12 cellular contexts compared by ENCODE assay signal in genomic region chr10:11317936-11318670, GRCh38.
A peak's percentile ranks its signal among the peaks of the same experiment; 100 is the strongest.
DNase-seq lines count a peak whose midpoint lies in the region; ATAC-seq lines count a peak whose summit lies in the region.
"Had no signal": no experiment of that assay in that cellular context is flagged by ENCODE, and none has a peak within 500 bp of the region (broad histone marks: within the 10 kb centered on the region; RNA-seq: fewer than 3 reads in every experiment).

No MANE protein-coding gene starts in this region.

- peak overlapping the region in 1 of 2 donors; percentile 1 for H3K4me3 Mint-ChIP-seq in activated T-cell treated with anti-CD3 and anti-CD28 coated beads, Interleukin-2, amount 50 U/mL, for 72 hours
- H3K4me3 Mint-ChIP-seq in activated T-cell treated with anti-CD3 and anti-CD28 coated beads, Interleukin-2, amount 50 U/mL, for 4 hours: no peak overlapping the region
- H3K4me3 Mint-ChIP-seq in activated CD4-positive, alpha-beta memory T cell treated with anti-CD3 and anti-CD28 coated beads for 36 hours: no peak overlapping the region
- no peak overlapping the region for H3K4me3 Mint-ChIP-seq in stimulated activated naive B cell treated with anti-CD40 and anti-IgM and Interleukin-4, amounts not matched to agents 10 μg/mL and 1 μg/mL and 100 μg/mL, for 72 hours

- peak overlapping the region; percentile 99 for H3K27ac Mint-ChIP-seq in activated T-cell treated with anti-CD3 and anti-CD28 coated beads, Interleukin-2, amount 50 U/mL, for 72 hours
- peak overlapping the region; percentile 83 for H3K27ac Mint-ChIP-seq in activated CD4-positive, alpha-beta memory T cell treated with anti-CD3 and anti-CD28 coated beads for 36 hours
- H3K27ac Mint-ChIP-seq in stimulated activated naive B cell treated with anti-CD40 and anti-IgM and Interleukin-4, amounts not matched to agents 10 μg/mL and 1 μg/mL and 100 μg/mL, for 72 hours: peak overlapping the region; percentile 42

- DNase-seq in activated T-cell treated with anti-CD3 and anti-CD28 coated beads, Interleukin-2, amount 50 U/mL, for 72 hours: no peak
- no peak for DNase-seq in activated T-cell treated with anti-CD3 and anti-CD28 coated beads, Interleukin-2, amount 50 U/mL, for 4 hours
- no peak for DNase-seq in activated CD4-positive, alpha-beta memory T cell treated with anti-CD3 and anti-CD28 coated beads for 36 hours
- DNase-seq in dermis blood vessel endothelial cell (peak; percentile 80), amniotic stem cell (lab: John Stamatoyannopoulos, UW) (no peak), NCI-H1105 (lab: John Stamatoyannopoulos, UW) (no peak), SIG-M5 (lab: John Stamatoyannopoulos, UW) (no peak)
- DNase-seq in stimulated activated naive B cell treated with anti-CD40 and anti-IgM and Interleukin-4, amounts not matched to agents 10 μg/mL and 1 μg/mL and 100 μg/mL, for 72 hours: no peak
- DNase-seq: Calu3, foreskin keratinocyte, NCI-H146, uterus had no signal

- CTCF ChIA-PET in activated CD4-positive, alpha-beta memory T cell treated with anti-CD3 and anti-CD28 coated beads for 36 hours (lab: Charles Lee): interaction anchor here (1.1 kb wide), 1 partner anchor 439 kb away, joined by 5 read pairs; no protein-coding TSS in a partner anchor

- H3K27me3 Mint-ChIP-seq in activated T-cell treated with anti-CD3 and anti-CD28 coated beads, Interleukin-2, amount 50 U/mL, for 72 hours (ENCODE audit: low read depth): no peaks in the 10 kb centered on the region
- no peaks in the 10 kb centered on the region for H3K27me3 Mint-ChIP-seq in activated T-cell treated with anti-CD3 and anti-CD28 coated beads, Interleukin-2, amount 50 U/mL, for 4 hours (ENCODE audit: low read depth)
- H3K27me3 Mint-ChIP-seq in activated CD4-positive, alpha-beta memory T cell treated with anti-CD3 and anti-CD28 coated beads for 36 hours: no peaks in the 10 kb centered on the region
- no peaks in the 10 kb centered on the region for H3K27me3 Mint-ChIP-seq in stimulated activated naive B cell treated with anti-CD40 and anti-IgM and Interleukin-4, amounts not matched to agents 10 μg/mL and 1 μg/mL and 100 μg/mL, for 72 hours

- peaks cover 22 to 47% of the 10 kb centered on the region in 2 donors for H3K36me3 Mint-ChIP-seq in activated T-cell treated with anti-CD3 and anti-CD28 coated beads, Interleukin-2, amount 50 U/mL, for 72 hours (ENCODE audit: insufficient read depth in 2 of 2)
- H3K36me3 Mint-ChIP-seq in activated T-cell treated with anti-CD3 and anti-CD28 coated beads, Interleukin-2, amount 50 U/mL, for 4 hours (ENCODE audit: insufficient read depth): peaks cover 71% of the 10 kb centered on the region
- peaks cover 84% of the 10 kb centered on the region for H3K36me3 Mint-ChIP-seq in activated CD4-positive, alpha-beta memory T cell treated with anti-CD3 and anti-CD28 coated beads for 36 hours
- peaks cover 58 to 83% of the 10 kb centered on the region in 2 donors for H3K36me3 Mint-ChIP-seq in stimulated activated naive B cell treated with anti-CD40 and anti-IgM and Interleukin-4, amounts not matched to agents 10 μg/mL and 1 μg/mL and 100 μg/mL, for 72 hours

- no peaks in the 10 kb centered on the region for H3K9me3 Mint-ChIP-seq in activated T-cell treated with anti-CD3 and anti-CD28 coated beads, Interleukin-2, amount 50 U/mL, for 72 hours
- H3K9me3 Mint-ChIP-seq in activated T-cell treated with anti-CD3 and anti-CD28 coated beads, Interleukin-2, amount 50 U/mL, for 4 hours: no peaks in the 10 kb centered on the region
- H3K9me3 Mint-ChIP-seq in activated CD4-positive, alpha-beta memory T cell treated with anti-CD3 and anti-CD28 coated beads for 36 hours: no peaks in the 10 kb centered on the region
- H3K9me3 Mint-ChIP-seq in stimulated activated naive B cell treated with anti-CD40 and anti-IgM and Interleukin-4, amounts not matched to agents 10 μg/mL and 1 μg/mL and 100 μg/mL, for 72 hours: no peaks in the 10 kb centered on the region

- H3K4me1 Mint-ChIP-seq in activated T-cell treated with anti-CD3 and anti-CD28 coated beads, Interleukin-2, amount 50 U/mL, for 72 hours (ENCODE audit: low read depth): peaks cover 62% of the 10 kb centered on the region
- peaks cover 69% of the 10 kb centered on the region for H3K4me1 Mint-ChIP-seq in activated T-cell treated with anti-CD3 and anti-CD28 coated beads, Interleukin-2, amount 50 U/mL, for 4 hours (ENCODE audit: low read depth)
- H3K4me1 Mint-ChIP-seq in activated CD4-positive, alpha-beta memory T cell treated with anti-CD3 and anti-CD28 coated beads for 36 hours (ENCODE audit: low read depth): peaks cover 86% of the 10 kb centered on the region
- H3K4me1 Mint-ChIP-seq in stimulated activated naive B cell treated with anti-CD40 and anti-IgM and Interleukin-4, amounts not matched to agents 10 μg/mL and 1 μg/mL and 100 μg/mL, for 72 hours: peaks cover 32 to 35% of the 10 kb centered on the region in 2 donors

- peak; percentile 23 for ATAC-seq in activated T-cell treated with anti-CD3 and anti-CD28 coated beads, Interleukin-2, amount 50 U/mL, for 72 hours (replicated peaks in 1 of 2)
- no peak for ATAC-seq in activated T-cell treated with anti-CD3 and anti-CD28 coated beads, Interleukin-2, amount 50 U/mL, for 4 hours
- no peak for ATAC-seq in stimulated activated naive B cell treated with anti-CD40 and anti-IgM and Interleukin-4, amounts not matched to agents 10 μg/mL and 1 μg/mL and 100 μg/mL, for 72 hours (replicated peaks)
- ATAC-seq: foreskin keratinocyte had no signal

- POLR2A ChIA-PET in activated CD4-positive, alpha-beta memory T cell treated with anti-CD3 and anti-CD28 coated beads for 36 hours (lab: Charles Lee): interaction anchor here (0.8 kb wide), 1 partner anchor 40 kb away, joined by 3 read pairs; no protein-coding TSS in a partner anchor

- intact Hi-C loops in activated CD4-positive, alpha-beta memory T cell treated with anti-CD3 and anti-CD28 coated beads for 36 hours (cut with micrococcal nuclease): no loop called here

Comparison
In these comparisons a context has a peak if more than half of its experiments do, and no peak if none do; other contexts are left out.
1. ATAC-seq: peak in activated T-cell treated with anti-CD3 and anti-CD28 coated beads, Interleukin-2, amount 50 U/mL, for 72 hours (2 of 2); none in activated T-cell treated with anti-CD3 and anti-CD28 coated beads, Interleukin-2, amount 50 U/mL, for 4 hours (0 of 2) and stimulated activated naive B cell treated with anti-CD40 and anti-IgM and Interleukin-4, amounts not matched to agents 10 μg/mL and 1 μg/mL and 100 μg/mL, for 72 hours (0 of 2).
2. H3K27ac Mint-ChIP-seq: peak in every context shown above with its lines; median percentile 99 in activated T-cell treated with anti-CD3 and anti-CD28 coated beads, Interleukin-2, amount 50 U/mL, for 72 hours; 83 in activated CD4-positive, alpha-beta memory T cell treated with anti-CD3 and anti-CD28 coated beads for 36 hours; 42 in stimulated activated naive B cell treated with anti-CD40 and anti-IgM and Interleukin-4, amounts not matched to agents 10 μg/mL and 1 μg/mL and 100 μg/mL, for 72 hours.